Comparison of ENCODE assay signal across 1 cellular context in genomic region chr6:34557228-34557627, GRCh38.
A peak's percentile ranks its signal among the peaks of the same experiment; 100 is the strongest.
TF ChIP-seq lines count a peak whose summit lies in the region.

No MANE protein-coding gene starts in this region.

TF ChIP-seq in K562, 482 proteins besides CTCF, POLR2A, EP300 and RAD21 (continued from another document):
- TF ChIP-seq ZNF592 (IDR thresholded peaks at IDR 0.05): 0 out of 2 replicates have a peak, but pooled peaks have one; percentile 12
- no peak for TF ChIP-seq SP2 (IDR thresholded peaks at IDR 0.05; ENCODE audit: extremely low read depth, low read depth, low read length, poor library complexity, severe bottlenecking)
- no peak for TF ChIP-seq RB1 (IDR thresholded peaks at IDR 0.05; ENCODE audit: low read depth)
- 0 out of 4 replicates have a peak, but pooled peaks of 1 of the 2 experiments have one; percentile 16 for TF ChIP-seq FOXK2 (conservative IDR thresholded peaks at IDR 0.05 in 1 of 2, IDR thresholded peaks at IDR 0.05 in 1 of 2; ENCODE audit: low read depth in 2 of 2)
- TF ChIP-seq SMARCA4 (IDR thresholded peaks at IDR 0.05): peak; percentile 60
- no peak for TF ChIP-seq PRPF4 (IDR thresholded peaks at IDR 0.05; ENCODE audit: insufficient read depth, low read depth, low read length, poor library complexity, severe bottlenecking)
TF ChIP-seq in K562: peak in this region for 27.
